1 cellular context compared by ENCODE assay signal in the genomic region with DNA sequence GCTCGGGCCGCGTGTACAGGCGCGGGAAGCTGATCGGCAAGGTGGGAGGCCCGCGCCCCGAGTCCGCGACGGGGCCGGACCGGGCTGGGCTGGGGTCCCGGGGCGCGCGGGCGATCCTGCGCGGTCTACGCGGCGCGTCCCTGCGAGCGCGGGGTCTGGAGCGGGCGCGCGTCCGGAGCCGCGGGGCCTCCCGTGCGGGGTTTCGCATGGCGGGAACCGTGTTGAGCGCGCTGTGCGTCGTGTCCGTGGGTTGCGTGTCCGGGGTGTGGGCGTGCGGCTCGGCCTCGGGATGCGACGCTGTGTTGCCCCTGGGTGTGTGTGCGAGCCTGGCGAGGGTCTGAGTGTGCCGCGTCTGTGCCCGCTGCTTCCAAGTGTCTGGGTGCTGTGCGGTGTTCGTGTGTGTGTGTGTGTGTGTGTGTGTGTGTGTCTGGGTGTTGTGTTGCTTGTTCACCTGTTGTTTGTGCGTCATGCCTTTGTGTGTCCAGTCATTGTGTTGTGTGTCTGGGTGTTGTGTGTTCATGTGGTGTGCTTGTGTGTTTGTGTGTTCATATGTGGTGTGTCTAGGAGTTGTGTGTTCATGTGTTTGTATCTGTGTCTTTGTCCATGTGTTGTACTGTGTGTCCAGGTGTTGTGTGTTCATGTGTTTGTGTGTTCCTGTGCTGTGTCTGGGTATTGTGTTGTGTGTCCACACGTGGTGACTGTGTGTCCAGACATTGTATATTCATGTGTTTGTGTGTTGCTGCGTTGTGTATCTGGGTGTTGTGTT.
TF ChIP-seq lines count a peak whose summit lies in the region.

No MANE protein-coding gene starts in this region.

TF ChIP-seq in IMR-90, 13 proteins besides CTCF, POLR2A, EP300 and RAD21:
- TF ChIP-seq RFX5 (IDR thresholded peaks at IDR 0.05; ENCODE audit: low read depth, low read length) = no peak
- TF ChIP-seq, protein P1, sequence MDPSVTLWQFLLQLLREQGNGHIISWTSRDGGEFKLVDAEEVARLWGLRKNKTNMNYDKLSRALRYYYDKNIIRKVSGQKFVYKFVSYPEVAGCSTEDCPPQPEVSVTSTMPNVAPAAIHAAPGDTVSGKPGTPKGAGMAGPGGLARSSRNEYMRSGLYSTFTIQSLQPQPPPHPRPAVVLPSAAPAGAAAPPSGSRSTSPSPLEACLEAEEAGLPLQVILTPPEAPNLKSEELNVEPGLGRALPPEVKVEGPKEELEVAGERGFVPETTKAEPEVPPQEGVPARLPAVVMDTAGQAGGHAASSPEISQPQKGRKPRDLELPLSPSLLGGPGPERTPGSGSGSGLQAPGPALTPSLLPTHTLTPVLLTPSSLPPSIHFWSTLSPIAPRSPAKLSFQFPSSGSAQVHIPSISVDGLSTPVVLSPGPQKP (IDR thresholded peaks at IDR 0.05; ENCODE audit: borderline replicate concordance, low read depth, low read length) = no peak
- TF ChIP-seq CHD1 (IDR thresholded peaks at IDR 0.05; ENCODE audit: low read depth, low read length) = no peak
- TF ChIP-seq, protein P2, sequence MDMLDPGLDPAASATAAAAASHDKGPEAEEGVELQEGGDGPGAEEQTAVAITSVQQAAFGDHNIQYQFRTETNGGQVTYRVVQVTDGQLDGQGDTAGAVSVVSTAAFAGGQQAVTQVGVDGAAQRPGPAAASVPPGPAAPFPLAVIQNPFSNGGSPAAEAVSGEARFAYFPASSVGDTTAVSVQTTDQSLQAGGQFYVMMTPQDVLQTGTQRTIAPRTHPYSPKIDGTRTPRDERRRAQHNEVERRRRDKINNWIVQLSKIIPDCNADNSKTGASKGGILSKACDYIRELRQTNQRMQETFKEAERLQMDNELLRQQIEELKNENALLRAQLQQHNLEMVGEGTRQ (IDR thresholded peaks at IDR 0.05; ENCODE audit: low read depth, low read length) = no peak
- TF ChIP-seq RCOR1 (IDR thresholded peaks at IDR 0.05; ENCODE audit: insufficient replicate concordance, low read length) = no peak
- no peak for TF ChIP-seq MAZ (IDR thresholded peaks at IDR 0.05; ENCODE audit: borderline replicate concordance, low read depth, low read length)
- no peak for TF ChIP-seq MXI1 (IDR thresholded peaks at IDR 0.05; ENCODE audit: borderline replicate concordance, low read depth, low read length)
- TF ChIP-seq SMC3 (IDR thresholded peaks at IDR 0.05; ENCODE audit: low read depth, low read length) = no peak
- TF ChIP-seq FOS (IDR thresholded peaks at IDR 0.05; ENCODE audit: low read depth, low read length) = no peak
- no peak for TF ChIP-seq CEBPB (IDR thresholded peaks at IDR 0.05; ENCODE audit: low read depth, low read length)
- TF ChIP-seq MAFK (IDR thresholded peaks at IDR 0.05; ENCODE audit: low read depth, low read length) = no peak
- no peak for TF ChIP-seq NFE2L2 (IDR thresholded peaks at IDR 0.05; ENCODE audit: low read depth, low read length)
- no peak for TF ChIP-seq BHLHE40 (IDR thresholded peaks at IDR 0.05; ENCODE audit: low read depth, low read length)
